Comparison of ENCODE assay signal across 8 cellular contexts in genomic region chr2:241637233-241638062, GRCh38. TPM values are rescaled to one million over a fixed set of nuclear protein-coding genes. Genes with fewer than 3 reads are reported as not detected.
DNase-seq lines count a peak whose midpoint lies in the region; ATAC-seq and TF ChIP-seq lines count a peak whose summit lies in the region.

Gene ATG4B (plus strand): TSS chr2:241637693. CDS start chr2:241637715, 22 bp downstream.

- H3K27me3 ChIP-seq in lung (ENCODE audit: control insufficient read depth, insufficient read depth) = no peaks in the 10 kb centered on the region

- ATAC-seq in GM19351 (IDR thresholded peaks at IDR 0.05; ENCODE audit: unreplicated experiment) (peak; percentile 61), HG03520 (IDR thresholded peaks at IDR 0.05; ENCODE audit: unreplicated experiment) (peak; percentile 57), lung (ENCODE audit: insufficient read depth, low FRiP score) (peak; percentile 91)

- H3K9me3 ChIP-seq in lung (ENCODE audit: control insufficient read depth in 2 of 2, insufficient read depth in 1 of 2, low read length in 1 of 2) = no peaks in the 10 kb centered on the region

- DNase-seq in CD1c-positive myeloid dendritic cell (ENCODE audit: extremely low spot score) (peak; percentile 93), NCI-H82 (lab: John Stamatoyannopoulos, UW) (peak; percentile 86), lung (ENCODE audit: low spot score) (peak; percentile 84)
- peak; percentile 28 to 64 for DNase-seq in activated CD8-positive, alpha-beta memory T cell treated with anti-CD3 and anti-CD28 coated beads for 1 hour (ENCODE audit: extremely low read depth in 1 of 2, low read depth in 1 of 2)
- peak; percentile 73 for DNase-seq in effector CD4-positive, alpha-beta T cell
- DNase-seq in stimulated activated CD4-positive, alpha-beta T cell treated with anti-CD3 and anti-CD28 coated beads, TNF-alpha, amount 100 ng/mL, for 4 hours (ENCODE audit: low read depth in 3 of 3) = peak; percentile 55 to 64 (median 57)

- peaks cover 15 to 16% of the 10 kb centered on the region in 2 donors for H3K4me1 ChIP-seq in lung (ENCODE audit: control insufficient read depth in 2 of 2, insufficient read depth in 2 of 2, low read length in 2 of 2)

- peak within 1 kb of the TSS; percentile 99 for H3K27ac ChIP-seq in lung (ENCODE audit: low read depth in 1 of 2, low read length in 1 of 2)

- 0 to 1% methylated on average over 119 to 123 of the region's 123 CpGs for WGBS in lung, 2 donors

- TF ChIP-seq CTCF in lung (IDR thresholded peaks at IDR 0.05; ENCODE audit: control extremely low read depth, extremely low read depth) = no peak

- H3K4me3 ChIP-seq in lung = peak within 1 kb of the TSS; percentile 97

- peaks cover 0 to 13% of the 10 kb centered on the region in 2 donors for H3K36me3 ChIP-seq in lung (ENCODE audit: control insufficient read depth in 2 of 2, insufficient read depth in 2 of 2, low read length in 2 of 2)

RNA-seq across cellular contexts. Expression of gene ATG4B, which starts in this region (rescaled TPM):
- total RNA-seq in lung = 10 to 100 TPM; 69.1 to 74.9 TPM
- polyA plus RNA-seq in lung = 10 to 100 TPM; 45.1 to 55.0 TPM

Comparison
In these comparisons a context has a peak if more than half of its experiments do, and no peak if none do; other contexts are left out.
1. Peak in every context shown above with its lines: DNase-seq, ATAC-seq, H3K4me3 ChIP-seq and H3K27ac ChIP-seq.